Comparison of ENCODE assay signal across 1 cellular context in genomic region chr5:132132138-132132537, GRCh38.
TF ChIP-seq lines count a peak whose summit lies in the region.

No MANE protein-coding gene starts in this region.

TF ChIP-seq in K562, 482 proteins besides CTCF, POLR2A, EP300 and RAD21:
- TF ChIP-seq MGA (IDR thresholded peaks at IDR 0.05): 0 out of 2 replicates have a peak, but pooled peaks have one; percentile 17
- no peak for TF ChIP-seq IRF2 (CRISPR knock-in tag; IDR thresholded peaks at IDR 0.05)
- no peak for TF ChIP-seq POLR2H (tag; IDR thresholded peaks at IDR 0.05; ENCODE audit: low read depth)
- no peak for TF ChIP-seq ZNF121 (CRISPR knock-in tag; conservative IDR thresholded peaks at IDR 0.05)
- TF ChIP-seq NR2C1 (IDR thresholded peaks at IDR 0.05): no peak
- TF ChIP-seq NR2C1 (tag; IDR thresholded peaks at IDR 0.05): no peak
- TF ChIP-seq MBD2 (IDR thresholded peaks at IDR 0.05; ENCODE audit: borderline replicate concordance, low read depth): no peak
- TF ChIP-seq PURB (CRISPR knock-in tag; IDR thresholded peaks at IDR 0.05; ENCODE audit: low read depth): no peak
TF ChIP-seq in K562: peak in this region for 1.
